8 cellular contexts compared by ENCODE assay signal in the genomic region with DNA sequence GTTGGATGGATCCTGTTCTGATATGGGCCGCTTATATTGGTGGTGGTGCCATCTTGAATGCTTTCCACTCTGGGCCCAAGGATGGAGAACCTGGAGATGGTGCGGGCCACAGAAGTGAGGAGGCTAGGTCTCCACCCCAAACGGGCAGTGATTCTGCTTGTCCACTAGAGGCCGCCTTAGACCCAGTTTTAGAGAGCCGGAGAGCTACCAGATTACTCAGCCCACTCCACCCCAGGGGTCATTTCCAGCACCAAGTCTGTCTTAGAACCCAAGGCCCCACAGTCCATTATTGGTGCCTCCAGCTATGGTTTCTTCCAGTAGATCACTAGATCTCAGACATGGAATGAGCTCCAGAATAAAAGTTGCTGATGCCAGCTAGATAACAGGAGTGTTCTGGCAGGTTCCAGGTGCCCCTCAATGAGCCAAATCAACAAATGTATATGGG. TPM values are rescaled to one million over a fixed set of nuclear protein-coding genes. Genes with fewer than 3 reads are reported as not detected.
DNase-seq lines count a peak whose midpoint lies in the region; ATAC-seq, FAIRE-seq and TF ChIP-seq lines count a peak whose summit lies in the region.

No MANE protein-coding gene starts in this region.

- no peaks in the 10 kb centered on the region for H3K9me3 Mint-ChIP-seq in T-helper 2 cell treated with Interferon-gamma antibody and Interleukin-4, amounts not matched to agents 5 μg/mL and 100 μg/mL, for 36 hours
- H3K9me3 Mint-ChIP-seq in astrocyte (ENCODE audit: unreplicated experiment): no peaks in the 10 kb centered on the region

- TF ChIP-seq POLR2A in sigmoid colon (IDR thresholded peaks at IDR 0.05): no peak

- H3K36me3 Mint-ChIP-seq in T-helper 2 cell treated with Interferon-gamma antibody and Interleukin-4, amounts not matched to agents 5 μg/mL and 100 μg/mL, for 36 hours (ENCODE audit: low read depth): no peaks in the 10 kb centered on the region
- H3K36me3 Mint-ChIP-seq in astrocyte (ENCODE audit: low read depth, unreplicated experiment): no peaks in the 10 kb centered on the region

- no peak overlapping the region for H3K4me3 Mint-ChIP-seq in T-helper 2 cell treated with Interferon-gamma antibody and Interleukin-4, amounts not matched to agents 5 μg/mL and 100 μg/mL, for 36 hours
- no peak overlapping the region for H3K4me3 Mint-ChIP-seq in astrocyte (ENCODE audit: unreplicated experiment)

- H3K27ac ChIP-seq in astrocyte (ENCODE audit: low read depth, low read length) (peak overlapping the region; percentile 81), sigmoid colon (peak overlapping the region; percentile 84 to 91 (median 86))

- DNase-seq in COLO668 (lab: John Stamatoyannopoulos, UW; ENCODE audit: unreplicated experiment) (peak; percentile 48), MG63 (peak; percentile 79), astrocyte (ENCODE audit: low read depth) (peak; percentile 60), hepatic stellate cell (ENCODE audit: low spot score) (peak; percentile 84), sigmoid colon (peak; percentile 90)
- peak; percentile 54 for DNase-seq in T-helper 2 cell treated with Interferon-gamma antibody and Interleukin-4, amounts not matched to agents 5 μg/mL and 100 μg/mL, for 36 hours (ENCODE audit: low spot score)

- H2AFZ ChIP-seq in astrocyte (ENCODE audit: low read depth, low read length): no peak overlapping the region

- 1 to 2% methylated on average over 5 of the region's 5 CpGs for whole genome bisulfite sequencing in sigmoid colon, 2 donors

- ATAC-seq in GM21367 (IDR thresholded peaks at IDR 0.05; ENCODE audit: unreplicated experiment) (peak; percentile 46), HG03457 (IDR thresholded peaks at IDR 0.05; ENCODE audit: unreplicated experiment) (no peak)

- H3K27me3 Mint-ChIP-seq in T-helper 2 cell treated with Interferon-gamma antibody and Interleukin-4, amounts not matched to agents 5 μg/mL and 100 μg/mL, for 36 hours (ENCODE audit: low read depth): no peaks in the 10 kb centered on the region
- H3K27me3 Mint-ChIP-seq in astrocyte (ENCODE audit: low read depth, unreplicated experiment): no peaks in the 10 kb centered on the region

- peak overlapping the region; percentile 81 for H3K4me2 ChIP-seq in astrocyte (ENCODE audit: low read length)

- no peaks in the 10 kb centered on the region for H3K36me3 ChIP-seq in MG63
- no peaks in the 10 kb centered on the region for H3K36me3 ChIP-seq in astrocyte (ENCODE audit: insufficient read depth, low read length)
- no peaks in the 10 kb centered on the region for H3K36me3 ChIP-seq in sigmoid colon

- H3K9ac ChIP-seq in astrocyte (ENCODE audit: low read length): peak overlapping the region; percentile 69

- H3K9me3 ChIP-seq in MG63 (no peaks in the 10 kb centered on the region), astrocyte (ENCODE audit: insufficient read depth, low read depth, low read length) (no peaks in the 10 kb centered on the region), sigmoid colon (no peaks in the 10 kb centered on the region)

- H3K27ac Mint-ChIP-seq in T-helper 2 cell treated with Interferon-gamma antibody and Interleukin-4, amounts not matched to agents 5 μg/mL and 100 μg/mL, for 36 hours: no peak overlapping the region
- no peak overlapping the region for H3K27ac Mint-ChIP-seq in astrocyte (ENCODE audit: unreplicated experiment)

- H3K79me2 ChIP-seq in astrocyte (ENCODE audit: insufficient read depth, low read length): no peaks in the 10 kb centered on the region

- H3K4me1 ChIP-seq in astrocyte (ENCODE audit: insufficient read depth, low read length) (peaks cover 31% of the 10 kb centered on the region), sigmoid colon (peaks cover 0 to 34% (median 32%) of the 10 kb centered on the region in 4 donors)

- FAIRE-seq in astrocyte (lab: Jason Lieb, UNC): no peak

- no peaks in the 10 kb centered on the region for H4K20me1 ChIP-seq in astrocyte (ENCODE audit: insufficient read depth, low read length)

- TF ChIP-seq CTCF in astrocyte (IDR thresholded peaks at IDR 0.05; ENCODE audit: insufficient read depth, low read depth, low read length) (peak; percentile 85), sigmoid colon (IDR thresholded peaks at IDR 0.05) (peak; percentile 76 to 93 (median 86))

- no peak for TF ChIP-seq EP300 in sigmoid colon (IDR thresholded peaks at IDR 0.05)

- H3K4me1 Mint-ChIP-seq in T-helper 2 cell treated with Interferon-gamma antibody and Interleukin-4, amounts not matched to agents 5 μg/mL and 100 μg/mL, for 36 hours (ENCODE audit: low read depth): peaks cover 12% of the 10 kb centered on the region
- peaks cover 37% of the 10 kb centered on the region for H3K4me1 Mint-ChIP-seq in astrocyte (ENCODE audit: low read depth, unreplicated experiment)

- intact Hi-C loops in sigmoid colon (cut with DNase I): loop anchor here (1.0 to 5.0 kb wide), 4 partner anchors 54 to 351 kb away; a partner anchor contains a TSS

- H3K27me3 ChIP-seq in MG63: no peaks in the 10 kb centered on the region
- H3K27me3 ChIP-seq in astrocyte (ENCODE audit: insufficient read depth, low read length): no peaks in the 10 kb centered on the region
- no peaks in the 10 kb centered on the region for H3K27me3 ChIP-seq in sigmoid colon

- H3K4me3 ChIP-seq in MG63 (no peak overlapping the region), astrocyte (ENCODE audit: insufficient read depth, low read depth, low read length) (no peak overlapping the region), sigmoid colon (no peak overlapping the region)

RNA-seq across cellular contexts. Expression of a gene that starts 11.8 kb away (rescaled TPM):
- total RNA-seq in MG63 (2014; rRNA removed; shearing (Covaris generic); ENCODE audit: low replicate concordance): 16.5 and 24.0 TPM in 2 replicates
- total RNA-seq in astrocyte (16.6 and 19.8 TPM in 2 replicates), sigmoid colon (100 to 1,000 TPM; 153 to 221 (median 209) TPM)
- polyA plus RNA-seq in sigmoid colon: 10 to 100 TPM; 14.4 to 34.8 (median 17.6) TPM

RNA-seq across cellular contexts. Expression of a gene that starts 24.8 kb away (rescaled TPM):
- total RNA-seq in MG63 (2014; rRNA removed; shearing (Covaris generic); ENCODE audit: low replicate concordance): 169 and 219 TPM in 2 replicates
- total RNA-seq in astrocyte (81.2 and 90.2 TPM in 2 replicates), sigmoid colon (1 to 10 TPM; 2.5 to 9.4 (median 3.7) TPM)
- polyA plus RNA-seq in sigmoid colon: 10 to 100 TPM in 1 of 3 donors, 1 to 10 TPM in 2; 3.6 to 15.7 (median 9.9) TPM
